Comparison of ENCODE assay signal across 1 cellular context in genomic region chr14:87944987-87945604, GRCh38.
TF ChIP-seq lines count a peak whose summit lies in the region.

No MANE protein-coding gene starts in this region.

TF ChIP-seq in Ishikawa, 13 proteins besides CTCF, POLR2A, EP300 and RAD21 (continued from another document):
- no peak for TF ChIP-seq CREB1 (IDR thresholded peaks at IDR 0.05; ENCODE audit: low read depth)
- no peak for TF ChIP-seq EGR1 (IDR thresholded peaks at IDR 0.05)
- no peak for TF ChIP-seq NFIC (IDR thresholded peaks at IDR 0.05)
TF ChIP-seq in Ishikawa: peak in this region for 0.
